In genomic region chr7:7687800-7688199, GRCh38 we compare ENCODE assay signal across 26 cellular contexts. TPM values are rescaled to one million over a fixed set of nuclear protein-coding genes. Genes with fewer than 3 reads are reported as not detected.
DNase-seq lines count a peak whose midpoint lies in the region; ATAC-seq, FAIRE-seq and TF ChIP-seq lines count a peak whose summit lies in the region.
"Had no signal": no experiment of that assay in that cellular context is flagged by ENCODE, and none has a peak within 500 bp of the region (broad histone marks: within the 10 kb centered on the region; RNA-seq: fewer than 3 reads in every experiment).

No MANE protein-coding gene starts in this region.

- no peaks in the 10 kb centered on the region for H3K79me2 ChIP-seq in PC-3 (ENCODE audit: low read length)

- H3K36me3 Mint-ChIP-seq in stimulated activated memory B cell treated with anti-CD40 and anti-IgM and Interleukin-4, amounts not matched to agents 10 μg/mL and 1 μg/mL and 100 μg/mL, for 72 hours: peaks cover 8% of the 10 kb centered on the region

- TF ChIP-seq POLR2A in GM12891 (IDR thresholded peaks at IDR 0.05; ENCODE audit: low read depth, low read length): no peak

- no TSS peak for BruUV-seq in PC-3 (replicated peaks; lab: Mats Ljungman, UMichigan)
- no TSS peak for BruUV-seq in A673 (replicated peaks; lab: Mats Ljungman, UMichigan)

- CTCF ChIA-PET in PC-3 (lab: Charles Lee) (no interaction called here), A673 (lab: Charles Lee) (no interaction called here)

- no peaks in the 10 kb centered on the region for H4K20me1 ChIP-seq in PC-3 (ENCODE audit: low read length)

- POLR2A ChIA-PET in PC-3 (lab: Charles Lee; ENCODE audit: unreplicated experiment) (no interaction called here), A673 (lab: Charles Lee; ENCODE audit: low non-redundant PET) (no interaction called here)

- H3K9ac ChIP-seq in PC-3 (ENCODE audit: low read length): no peak overlapping the region

- intact Hi-C loops in lower lobe of right lung (cut with DNase I) (no loop called here), PC-3 (cut with micrococcal nuclease) (no loop called here), A673 (cut with micrococcal nuclease; ENCODE audit: unreplicated experiment) (loop anchor here (10.0 kb wide), 1 partner anchor 277 kb away; the partner anchor contains the start of gene GLCCI1)

- in situ Hi-C loops in HAP-1 (cut with MboI; ENCODE audit: low sequenced_read_pairs): no loop called here

- DNase-seq in GM12891 (ENCODE audit: insufficient read length, low spot score) (no peak), dermis microvascular lymphatic vessel endothelial cell (ENCODE audit: low read depth in 2 of 2) (peak; percentile 51 to 80), lower lobe of right lung (no peak), HAP-1 (ENCODE audit: low spot score in 2 of 2) (no peak), NCI-H345 (lab: John Stamatoyannopoulos, UW) (no peak), PC-3 (no peak), A673 (ENCODE audit: low spot score) (no peak)
- DNase-seq: activated CD4-positive, alpha-beta T cell treated with anti-CD3 and anti-CD28 coated beads for 36 hours; activated gamma-delta T cell; activated naive CD8-positive, alpha-beta T cell treated with anti-CD3 and anti-CD28 coated beads, Interleukin-2, amount 50 U/mL, for 24 hours; CD4-positive, CD25-positive, alpha-beta regulatory T cell; HFFc6; NCI-H1092; NCI-H2081; NCI-H446 treated with DMSO at 0.1 percent for 48 hours; NK-92 treated with Interleukin-12 subunit alpha and Interleukin-12 subunit beta, amount 100 ng/mL, for 24 hours; nucleus accumbens; retina; SJCRH30; stimulated activated CD4-positive, alpha-beta T cell treated with anti-CD3 and anti-CD28 coated beads, Interleukin-4, amount 100 ng/mL, for 1 hour; stimulated activated naive B cell treated with anti-CD40 and anti-IgM and Interleukin-4, amounts not matched to agents 10 μg/mL and 1 μg/mL and 100 μg/mL, for 72 hours; T-helper 1 cell had no signal

- TF ChIP-seq CTCF in lower lobe of right lung (IDR thresholded peaks at IDR 0.05) (no peak), PC-3 (conservative IDR thresholded peaks at IDR 0.05; ENCODE audit: low read depth, low read length) (no peak), A673 (conservative IDR thresholded peaks at IDR 0.05; ENCODE audit: low read depth, low read length) (no peak)

- FAIRE-seq in GM12891 (lab: Jason Lieb, UNC): peak; percentile 31
- FAIRE-seq: keratinocyte had no signal

- no peaks in the 10 kb centered on the region for H3F3A ChIP-seq in PC-3 (ENCODE audit: low read length, unreplicated experiment)

- H3K27me3 ChIP-seq in lower lobe of right lung (ENCODE audit: low read depth): no peaks in the 10 kb centered on the region
- H3K27me3 ChIP-seq in HAP-1 (ENCODE audit: low read depth): no peaks in the 10 kb centered on the region
- H3K27me3 ChIP-seq in PC-3 (ENCODE audit: low read length): no peaks in the 10 kb centered on the region
- H3K27me3 ChIP-seq in A673 (replicated peaks; ENCODE audit: insufficient read depth, low read depth, low read length, poor library complexity): no peaks in the 10 kb centered on the region
- H3K27me3 ChIP-seq: SJCRH30 had no signal

- H3K4me3 Mint-ChIP-seq in stimulated activated memory B cell treated with anti-CD40 and anti-IgM and Interleukin-4, amounts not matched to agents 10 μg/mL and 1 μg/mL and 100 μg/mL, for 72 hours: no peak overlapping the region
- H3K4me3 Mint-ChIP-seq: activated CD4-positive, alpha-beta T cell treated with anti-CD3 and anti-CD28 coated beads for 36 hours; activated naive CD8-positive, alpha-beta T cell treated with anti-CD3 and anti-CD28 coated beads, Interleukin-2, amount 50 U/mL, for 24 hours; brain; CD4-positive, CD25-positive, alpha-beta regulatory T cell; HFFc6 had no signal

- no peak overlapping the region for H3K4me2 ChIP-seq in PC-3 (ENCODE audit: low read length)

- H3K9me3 ChIP-seq in lower lobe of right lung (no peaks in the 10 kb centered on the region), HAP-1 (no peaks in the 10 kb centered on the region), PC-3 (ENCODE audit: low read length) (no peaks in the 10 kb centered on the region), A673 (ENCODE audit: low read depth, low read length, poor library complexity, severe bottlenecking) (no peaks in the 10 kb centered on the region)
- H3K9me3 ChIP-seq: SJCRH30 had no signal

- H3K9me2 ChIP-seq in PC-3 (replicated peaks; ENCODE audit: low read length): no peaks in the 10 kb centered on the region

- no peak overlapping the region for H2AFZ ChIP-seq in PC-3 (ENCODE audit: low read length)

- H3K36me3 ChIP-seq in lower lobe of right lung (no peaks in the 10 kb centered on the region), HAP-1 (replicated peaks) (no peaks in the 10 kb centered on the region), PC-3 (ENCODE audit: low read depth, low read length) (no peaks in the 10 kb centered on the region), A673 (ENCODE audit: insufficient read depth, low read length, poor library complexity, severe bottlenecking) (no peaks in the 10 kb centered on the region)
- H3K36me3 ChIP-seq: SJCRH30 had no signal

- peak overlapping the region; percentile 16 for H3K27ac ChIP-seq in lower lobe of right lung
- no peak overlapping the region for H3K27ac ChIP-seq in PC-3 (ENCODE audit: low read length)
- H3K27ac ChIP-seq in A673 (ENCODE audit: low read depth, low read length, poor library complexity, severe bottlenecking): no peak overlapping the region
- H3K27ac ChIP-seq: SJCRH30 had no signal

- peaks cover 16% of the 10 kb centered on the region for H3K4me1 ChIP-seq in lower lobe of right lung
- H3K4me1 ChIP-seq in HAP-1: no peaks in the 10 kb centered on the region
- H3K4me1 ChIP-seq in PC-3 (ENCODE audit: insufficient read depth, low read length): no peaks in the 10 kb centered on the region
- no peaks in the 10 kb centered on the region for H3K4me1 ChIP-seq in A673 (ENCODE audit: insufficient read depth, low read length, poor library complexity, severe bottlenecking)
- H3K4me1 ChIP-seq: SJCRH30 had no signal

- H3K27ac Mint-ChIP-seq in stimulated activated memory B cell treated with anti-CD40 and anti-IgM and Interleukin-4, amounts not matched to agents 10 μg/mL and 1 μg/mL and 100 μg/mL, for 72 hours: peak overlapping the region; percentile 30
- H3K27ac Mint-ChIP-seq: activated CD4-positive, alpha-beta T cell treated with anti-CD3 and anti-CD28 coated beads for 36 hours; activated naive CD8-positive, alpha-beta T cell treated with anti-CD3 and anti-CD28 coated beads, Interleukin-2, amount 50 U/mL, for 24 hours; HFFc6; stimulated activated naive B cell treated with anti-CD40 and anti-IgM and Interleukin-4, amounts not matched to agents 10 μg/mL and 1 μg/mL and 100 μg/mL, for 72 hours had no signal

- peaks cover 27% of the 10 kb centered on the region for H3K4me1 Mint-ChIP-seq in stimulated activated memory B cell treated with anti-CD40 and anti-IgM and Interleukin-4, amounts not matched to agents 10 μg/mL and 1 μg/mL and 100 μg/mL, for 72 hours

- no peaks in the 10 kb centered on the region for H3K27me3 Mint-ChIP-seq in stimulated activated memory B cell treated with anti-CD40 and anti-IgM and Interleukin-4, amounts not matched to agents 10 μg/mL and 1 μg/mL and 100 μg/mL, for 72 hours
- H3K27me3 Mint-ChIP-seq: activated CD4-positive, alpha-beta T cell treated with anti-CD3 and anti-CD28 coated beads for 36 hours; activated naive CD8-positive, alpha-beta T cell treated with anti-CD3 and anti-CD28 coated beads, Interleukin-2, amount 50 U/mL, for 24 hours; CD4-positive, CD25-positive, alpha-beta regulatory T cell; stimulated activated naive B cell treated with anti-CD40 and anti-IgM and Interleukin-4, amounts not matched to agents 10 μg/mL and 1 μg/mL and 100 μg/mL, for 72 hours had no signal

- H3K9me3 Mint-ChIP-seq in stimulated activated memory B cell treated with anti-CD40 and anti-IgM and Interleukin-4, amounts not matched to agents 10 μg/mL and 1 μg/mL and 100 μg/mL, for 72 hours: no peaks in the 10 kb centered on the region
- H3K9me3 Mint-ChIP-seq: activated naive CD8-positive, alpha-beta T cell treated with anti-CD3 and anti-CD28 coated beads, Interleukin-2, amount 50 U/mL, for 24 hours; brain; CD4-positive, CD25-positive, alpha-beta regulatory T cell; HFFc6; stimulated activated naive B cell treated with anti-CD40 and anti-IgM and Interleukin-4, amounts not matched to agents 10 μg/mL and 1 μg/mL and 100 μg/mL, for 72 hours had no signal

- H3K4me3 ChIP-seq in lower lobe of right lung (peak overlapping the region; percentile 4), HAP-1 (no peak overlapping the region), PC-3 (ENCODE audit: low read length) (no peak overlapping the region), A673 (ENCODE audit: low read depth, low read length, poor library complexity, severe bottlenecking) (no peak overlapping the region)
- H3K4me3 ChIP-seq: SJCRH30 had no signal

- no peak for ATAC-seq in lower lobe of right lung
- ATAC-seq in stimulated activated memory B cell treated with anti-CD40 and anti-IgM and Interleukin-4, amounts not matched to agents 10 μg/mL and 1 μg/mL and 100 μg/mL, for 72 hours: no peak
- ATAC-seq in PC-3: no peak
- ATAC-seq: activated CD4-positive, alpha-beta T cell treated with anti-CD3 and anti-CD28 coated beads for 36 hours; activated naive CD8-positive, alpha-beta T cell treated with anti-CD3 and anti-CD28 coated beads, Interleukin-2, amount 50 U/mL, for 24 hours; Panc1 had no signal

TF ChIP-seq in GM12891, 5 proteins besides CTCF, POLR2A, EP300 and RAD21:
- TF ChIP-seq PAX5 (IDR thresholded peaks at IDR 0.05; ENCODE audit: insufficient read depth, low read length, severe bottlenecking) (no peak), SPI1 (IDR thresholded peaks at IDR 0.05; ENCODE audit: low read depth, low read length) (no peak), POLR2AphosphoS5 (IDR thresholded peaks at IDR 0.05; ENCODE audit: low read depth, low read length) (no peak), TAF1 (IDR thresholded peaks at IDR 0.05; ENCODE audit: low read depth, low read length) (no peak), POU2F2 (IDR thresholded peaks at IDR 0.05; ENCODE audit: low read depth, low read length) (no peak)
TF ChIP-seq in GM12891: peak in this region for 0.

RNA-seq across cellular contexts. Expression of gene RPA3, which starts 30.6 kb away (rescaled TPM):
- 80.1 TPM for polyA plus RNA-seq in GM12891 (2012; ENCODE audit: low read depth, missing spikeins)
- 8.5 and 22.5 TPM in 2 replicates for total RNA-seq in dermis microvascular lymphatic vessel endothelial cell
- 27.4 TPM for total RNA-seq in lower lobe of right lung
- total RNA-seq in PC-3 (2014; rRNA removed): 38.9 and 39.3 TPM in 2 replicates
- total RNA-seq in A673 (2021): 61.4 and 72.8 TPM in 2 replicates

RNA-seq across cellular contexts. Expression of gene UMAD1, which starts 47.2 kb away (rescaled TPM):
- polyA plus RNA-seq in GM12891 (2012; ENCODE audit: low read depth, missing spikeins): 6.0 TPM
- 3.7 and 3.9 TPM in 2 replicates for total RNA-seq in dermis microvascular lymphatic vessel endothelial cell
- 21.6 TPM for total RNA-seq in lower lobe of right lung
- total RNA-seq in PC-3 (2014; rRNA removed): 6.0 and 8.9 TPM in 2 replicates
- 13.3 and 13.5 TPM in 2 replicates for total RNA-seq in A673 (2021)

Comparison
In these comparisons a context has a peak if more than half of its experiments do, and no peak if none do; other contexts are left out.
1. DNase-seq: peak in dermis microvascular lymphatic vessel endothelial cell (2 of 2); none in GM12891 (single experiment), lower lobe of right lung (single experiment), HAP-1 (0 of 2), NCI-H345 (single experiment), PC-3 (single experiment) and A673 (single experiment).